6 cellular contexts compared by ENCODE assay signal in genomic region chr1:109249654-109250401, GRCh38.
DNase-seq lines count a peak whose midpoint lies in the region; ATAC-seq and TF ChIP-seq lines count a peak whose summit lies in the region.

No MANE protein-coding gene starts in this region.

- in situ Hi-C loops in astrocyte of the spinal cord (cut with HindIII; ENCODE audit: low sequenced_read_pairs): no loop called here

- DNase-seq in astrocyte of the spinal cord (ENCODE audit: low read depth, low spot score) (no peak), HuH-7 (ENCODE audit: low spot score) (no peak)

- ATAC-seq in HG02798 (IDR thresholded peaks at IDR 0.05; ENCODE audit: poor library complexity, unreplicated experiment): peak; percentile 32
- no peak for ATAC-seq in HG02973 (IDR thresholded peaks at IDR 0.05; ENCODE audit: unreplicated experiment)

- H3K4me1 ChIP-seq in ES-I3 (ENCODE audit: insufficient read depth, low read length): peaks cover 16% of the 10 kb centered on the region; the same call in 1 of the 2 replicates

- TF ChIP-seq CTCF in astrocyte of the spinal cord (IDR thresholded peaks at IDR 0.05; ENCODE audit: low read depth, low read length) (no peak), nephron (IDR thresholded peaks at IDR 0.05; ENCODE audit: unreplicated experiment in 3 of 3) (no peak)

- peak overlapping the region; percentile 30 for H3K4me3 ChIP-seq in astrocyte of the spinal cord (ENCODE audit: low read depth, low read length)

- peaks cover 28% of the 10 kb centered on the region for H3K4me1 Mint-ChIP-seq in nephron

- no peaks in the 10 kb centered on the region for H3K9me3 Mint-ChIP-seq in nephron

- H3K27me3 Mint-ChIP-seq in nephron (ENCODE audit: low read depth): peaks cover 23% of the 10 kb centered on the region

- no peaks in the 10 kb centered on the region; the same call in 1 of the 2 replicates for H3K36me3 ChIP-seq in ES-I3 (ENCODE audit: insufficient read depth, low read length)

- H3K27ac Mint-ChIP-seq in nephron: no peak overlapping the region

- H3K4me3 Mint-ChIP-seq in nephron: peak overlapping the region; percentile 74 to 76 (median 75)

- H3K9me3 ChIP-seq in ES-I3 (ENCODE audit: control insufficient read depth, insufficient read depth, low read length): no peaks in the 10 kb centered on the region

- peak overlapping the region; percentile 56; the same call in 1 of the 2 replicates for H3K9ac ChIP-seq in ES-I3 (ENCODE audit: low read depth, low read length)

- H3K36me3 Mint-ChIP-seq in nephron (ENCODE audit: low read depth): peaks cover 13% of the 10 kb centered on the region
